Comparison of ENCODE assay signal across 38 cellular contexts in the genomic region with DNA sequence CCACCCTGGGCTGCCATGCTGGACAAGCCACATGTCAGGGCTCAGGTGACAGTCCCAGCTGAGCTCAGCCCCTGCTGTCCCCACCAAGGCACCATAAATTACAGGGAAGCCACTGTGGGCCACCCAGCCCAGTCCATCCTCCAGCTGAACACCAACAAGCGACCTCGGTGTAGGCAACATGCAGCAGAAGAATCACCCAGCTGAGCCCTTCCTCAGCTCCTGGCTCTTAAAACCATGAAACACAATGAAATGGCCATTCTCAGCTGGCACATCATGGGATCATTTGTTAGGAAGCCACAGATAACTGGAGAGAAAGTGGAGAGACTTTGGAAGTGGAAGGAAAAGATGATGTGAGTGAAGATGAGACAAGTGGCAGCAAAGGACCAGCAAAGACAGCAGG.
"Had no signal": no experiment of that assay in that cellular context is flagged by ENCODE, and none has a peak within 500 bp of the region (broad histone marks: within the 10 kb centered on the region; RNA-seq: fewer than 3 reads in every experiment).

No MANE protein-coding gene starts in this region.

- H3K4me1 ChIP-seq: adrenal gland, ascending aorta, body of pancreas, breast epithelium had no signal

- FAIRE-seq: astrocyte had no signal

- H3K9me3 ChIP-seq: adrenal gland, ascending aorta had no signal

- H3K9me3 Mint-ChIP-seq: activated naive CD4-positive, alpha-beta T cell treated with anti-CD3 and anti-CD28 coated beads, Interleukin-2, amount 50 U/mL, for 24 hours; activated T-helper 17 cell treated with anti-CD3 and anti-CD28 coated beads, Interleukin-2, amount 50 U/mL, for 72 hours had no signal

- H3K27ac Mint-ChIP-seq: activated naive CD4-positive, alpha-beta T cell treated with anti-CD3 and anti-CD28 coated beads for 36 hours; activated naive CD4-positive, alpha-beta T cell treated with anti-CD3 and anti-CD28 coated beads, Interleukin-2, amount 10 ng/mL, durations not matched to agents 7 days and 5 days; activated naive CD4-positive, alpha-beta T cell treated with anti-CD3 and anti-CD28 coated beads, Interleukin-2, amount 50 U/mL, for 24 hours; activated naive CD4-positive, alpha-beta T cell treated with anti-CD3 and anti-CD28 coated beads, Interleukin-2, amount 50 U/mL, for 72 hours; activated naive CD8-positive, alpha-beta T cell; activated naive CD8-positive, alpha-beta T cell treated with anti-CD3 and anti-CD28 coated beads for 36 hours; activated naive CD8-positive, alpha-beta T cell treated with anti-CD3 and anti-CD28 coated beads, Interleukin-2, amount 10 ng/mL, durations not matched to agents 7 days and 5 days; activated naive CD8-positive, alpha-beta T cell treated with anti-CD3 and anti-CD28 coated beads, Interleukin-2, amount 50 U/mL, for 24 hours; activated T-cell treated with anti-CD3 and anti-CD28 coated beads, Interleukin-2, amount 50 U/mL, for 24 hours; activated T-cell treated with anti-CD3 and anti-CD28 coated beads, Interleukin-2, amount 50 U/mL, for 72 hours; activated T-helper 1 cell treated with anti-CD3 and anti-CD28 coated beads, Interleukin-12 subunit alpha, Interleukin-12 subunit beta, Interleukin-2, Interleukin-4 antibody, amounts not matched to agents 30 ng/mL and 10 ng/mL and 1 ng/mL, durations not matched to agents 14 hours and 24 hours and 36 hours; activated T-helper 17 cell treated with anti-CD3 and anti-CD28 coated beads, Interleukin-2, amount 50 U/mL, for 72 hours; activated T-helper 2 cell treated with anti-CD3 and anti-CD28 coated beads, Interferon-gamma antibody, Interleukin-2, Interleukin-4, amounts not matched to agents 10 μg/mL and 5 μg/mL and 100 μg/mL, durations not matched to agents 14 hours and 24 hours and 36 hours; brain had no signal

- H3K4me3 ChIP-seq: adrenal gland, ascending aorta, body of pancreas, breast epithelium, cardiac muscle cell had no signal

- DNase-seq: activated effector memory CD4-positive, alpha-beta T cell treated with anti-CD3 and anti-CD28 coated beads, Interleukin-2, amount 50 U/mL, for 16 hours; activated effector memory CD4-positive, alpha-beta T cell treated with Interleukin-2 at 50 U/mL for 16 hours; activated gamma-delta T cell; activated gamma-delta T cell treated with Interleukin-2 at 50 U/mL for 16 hours; activated naive CD4-positive, alpha-beta T cell; activated naive CD4-positive, alpha-beta T cell treated with anti-CD3 and anti-CD28 coated beads for 36 hours; activated naive CD4-positive, alpha-beta T cell treated with anti-CD3 and anti-CD28 coated beads, Interleukin-2, amount 10 ng/mL, durations not matched to agents 7 days and 5 days; activated naive CD4-positive, alpha-beta T cell treated with anti-CD3 and anti-CD28 coated beads, Interleukin-2, amount 50 U/mL, for 16 hours; activated naive CD4-positive, alpha-beta T cell treated with Interleukin-2 at 50 U/mL for 16 hours; activated naive CD8-positive, alpha-beta T cell treated with anti-CD3 and anti-CD28 coated beads for 36 hours; activated naive CD8-positive, alpha-beta T cell treated with anti-CD3 and anti-CD28 coated beads, Interleukin-2, amount 10 ng/mL, durations not matched to agents 7 days and 5 days; activated naive CD8-positive, alpha-beta T cell treated with anti-CD3 and anti-CD28 coated beads, Interleukin-2, amount 50 U/mL, for 24 hours; activated T-cell treated with anti-CD3 and anti-CD28 coated beads, Interleukin-2, amount 50 U/mL, for 24 hours; activated T-cell treated with anti-CD3 and anti-CD28 coated beads, Interleukin-2, amount 50 U/mL, for 4 hours; activated T-cell treated with anti-CD3 and anti-CD28 coated beads, Interleukin-2, amount 50 U/mL, for 48 hours; activated T-cell treated with anti-CD3 and anti-CD28 coated beads, Interleukin-2, amount 50 U/mL, for 72 hours; adrenal gland; amniotic stem cell; amygdala; anterior cingulate cortex; aorta; body of pancreas; brain microvascular endothelial cell; caudate nucleus; central memory CD4-positive, alpha-beta T cell; cerebellar nuclear complex had no signal

- H3K4me1 Mint-ChIP-seq: activated naive CD4-positive, alpha-beta T cell treated with anti-CD3 and anti-CD28 coated beads, Interleukin-2, amount 10 ng/mL, durations not matched to agents 7 days and 5 days; activated naive CD4-positive, alpha-beta T cell treated with anti-CD3 and anti-CD28 coated beads, Interleukin-2, amount 50 U/mL, for 24 hours; activated naive CD8-positive, alpha-beta T cell treated with anti-CD3 and anti-CD28 coated beads for 36 hours; activated naive CD8-positive, alpha-beta T cell treated with anti-CD3 and anti-CD28 coated beads, Interleukin-2, amount 50 U/mL, for 24 hours had no signal

- ATAC-seq: activated naive CD4-positive, alpha-beta T cell treated with anti-CD3 and anti-CD28 coated beads, Interleukin-2, amount 50 U/mL, for 72 hours; activated naive CD8-positive, alpha-beta T cell treated with anti-CD3 and anti-CD28 coated beads, Interleukin-2, amount 50 U/mL, for 24 hours; activated T-cell treated with anti-CD3 and anti-CD28 coated beads, Interleukin-2, amount 50 U/mL, for 4 hours; activated T-cell treated with anti-CD3 and anti-CD28 coated beads, Interleukin-2, amount 50 U/mL, for 72 hours; activated T-helper 17 cell treated with anti-CD3 and anti-CD28 coated beads, Interleukin-2, amount 50 U/mL, for 72 hours; body of pancreas had no signal

- H3K36me3 Mint-ChIP-seq: activated naive CD4-positive, alpha-beta T cell treated with anti-CD3 and anti-CD28 coated beads, Interleukin-2, amount 10 ng/mL, durations not matched to agents 7 days and 5 days; activated naive CD4-positive, alpha-beta T cell treated with anti-CD3 and anti-CD28 coated beads, Interleukin-2, amount 50 U/mL, for 24 hours; activated naive CD8-positive, alpha-beta T cell; activated naive CD8-positive, alpha-beta T cell treated with anti-CD3 and anti-CD28 coated beads for 36 hours; activated naive CD8-positive, alpha-beta T cell treated with anti-CD3 and anti-CD28 coated beads, Interleukin-2, amount 10 ng/mL, durations not matched to agents 7 days and 5 days; brain had no signal

- H3K27me3 ChIP-seq: ascending aorta, body of pancreas had no signal

- H3K4me3 Mint-ChIP-seq: activated naive CD4-positive, alpha-beta T cell treated with anti-CD3 and anti-CD28 coated beads for 36 hours; activated naive CD4-positive, alpha-beta T cell treated with anti-CD3 and anti-CD28 coated beads, Interleukin-2, amount 10 ng/mL, durations not matched to agents 7 days and 5 days; activated naive CD4-positive, alpha-beta T cell treated with anti-CD3 and anti-CD28 coated beads, Interleukin-2, amount 50 U/mL, for 24 hours; activated naive CD8-positive, alpha-beta T cell; activated naive CD8-positive, alpha-beta T cell treated with anti-CD3 and anti-CD28 coated beads for 36 hours; activated naive CD8-positive, alpha-beta T cell treated with anti-CD3 and anti-CD28 coated beads, Interleukin-2, amount 10 ng/mL, durations not matched to agents 7 days and 5 days; activated naive CD8-positive, alpha-beta T cell treated with anti-CD3 and anti-CD28 coated beads, Interleukin-2, amount 50 U/mL, for 24 hours; activated T-cell treated with anti-CD3 and anti-CD28 coated beads, Interleukin-2, amount 50 U/mL, for 24 hours; activated T-cell treated with anti-CD3 and anti-CD28 coated beads, Interleukin-2, amount 50 U/mL, for 4 hours; activated T-cell treated with anti-CD3 and anti-CD28 coated beads, Interleukin-2, amount 50 U/mL, for 72 hours; activated T-helper 1 cell treated with anti-CD3 and anti-CD28 coated beads, Interleukin-12 subunit alpha, Interleukin-12 subunit beta, Interleukin-2, Interleukin-4 antibody, amounts not matched to agents 30 ng/mL and 10 ng/mL and 1 ng/mL, durations not matched to agents 14 hours and 24 hours and 36 hours; activated T-helper 17 cell treated with anti-CD3 and anti-CD28 coated beads, Interleukin-2, amount 50 U/mL, for 72 hours; brain; central memory CD8-positive, alpha-beta T cell had no signal

- H3K27ac ChIP-seq: adrenal gland, ascending aorta, body of pancreas, brain microvascular endothelial cell, breast epithelium, cardiac muscle cell had no signal

- H3K36me3 ChIP-seq: adrenal gland, ascending aorta, brain microvascular endothelial cell, breast epithelium, cardiac muscle cell had no signal
